In the genomic region with DNA sequence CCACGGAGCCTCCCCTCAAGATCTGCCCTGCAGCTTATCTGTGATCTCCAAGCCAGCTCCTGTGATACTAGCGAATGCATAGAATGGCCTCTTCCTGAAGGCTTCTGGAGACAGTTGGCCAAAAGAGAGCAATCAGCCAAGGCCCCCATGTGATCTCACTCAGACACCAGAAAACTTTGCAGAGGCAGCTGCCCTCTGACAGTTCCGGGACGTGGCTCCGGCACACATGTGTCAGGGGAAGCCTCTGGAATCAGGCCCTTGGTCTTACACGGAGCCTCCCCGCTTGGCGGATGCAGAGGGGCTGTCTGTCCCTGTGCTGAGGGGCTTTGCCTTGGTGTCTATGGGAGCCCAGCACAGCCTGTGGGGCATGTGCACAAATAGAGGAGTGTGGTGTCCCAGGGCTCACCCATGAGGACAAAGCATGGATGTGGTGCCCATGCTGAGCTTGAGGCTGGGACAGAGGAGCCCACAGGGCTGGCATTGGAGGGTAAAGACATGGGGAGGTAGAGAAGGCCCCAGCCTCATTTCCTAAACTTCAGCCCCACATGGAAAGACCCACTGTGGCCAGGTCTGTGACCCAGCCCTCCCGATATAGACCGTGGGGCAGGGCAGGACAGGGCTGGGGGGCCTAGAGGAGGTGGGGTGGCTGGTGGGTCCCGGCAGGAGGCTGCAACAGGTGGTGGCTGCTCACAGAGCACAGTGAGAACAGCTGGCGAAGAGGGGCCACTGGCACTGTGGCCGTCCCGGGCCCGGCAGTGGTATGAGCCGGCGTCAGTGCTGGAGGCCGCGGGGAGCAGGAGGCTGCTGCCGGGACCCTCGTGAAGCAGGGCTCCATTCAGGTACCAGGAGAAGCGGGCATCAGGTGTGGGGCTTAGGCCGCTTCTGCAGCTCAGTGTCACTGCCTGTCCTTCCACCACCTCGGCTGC, we compare ENCODE assay signal across 21 cellular contexts. TPM values are rescaled to one million over a fixed set of nuclear protein-coding genes. Genes with fewer than 3 reads are reported as not detected.
"Had no signal": no experiment of that assay in that cellular context is flagged by ENCODE, and none has a peak within 500 bp of the region (broad histone marks: within the 10 kb centered on the region; RNA-seq: fewer than 3 reads in every experiment).

No MANE protein-coding gene starts in this region.

- H3K4me1 ChIP-seq: breast epithelium, gastrocnemius medialis, heart left ventricle, pancreas, thyroid gland had no signal

- H3K36me3 ChIP-seq: breast epithelium, gastrocnemius medialis, pancreas, thyroid gland had no signal

- DNase-seq: activated CD4-positive, alpha-beta T cell treated with anti-CD3 and anti-CD28 coated beads, Interleukin-2, amount 10 ng/mL, durations not matched to agents 7 days and 5 days; activated gamma-delta T cell; cerebellar nuclear complex; cortex of kidney; gastrocnemius medialis; kidney glomerular epithelial cell; left ventricle myocardium superior; mucosa of descending colon; naive thymus-derived CD4-positive, alpha-beta T cell; pancreas; stimulated activated naive B cell treated with anti-CD40 and anti-IgM and Interleukin-4, amounts not matched to agents 10 μg/mL and 1 μg/mL and 100 μg/mL, for 72 hours; thyroid gland had no signal

- H3K27ac ChIP-seq: breast epithelium, gastrocnemius medialis, heart left ventricle, pancreas, thyroid gland had no signal

- ATAC-seq: gastrocnemius medialis; heart left ventricle; left ventricle myocardium superior; mucosa of descending colon; naive thymus-derived CD4-positive, alpha-beta T cell; pancreas; sciatic nerve had no signal

- H3K4me3 ChIP-seq: breast epithelium, gastrocnemius medialis, heart left ventricle, mucosa of descending colon, pancreas, thyroid gland had no signal

- H3K27me3 ChIP-seq: breast epithelium, gastrocnemius medialis, heart left ventricle, pancreas, thyroid gland had no signal

- H3K9me3 ChIP-seq: pancreas, thyroid gland had no signal

RNA-seq across cellular contexts. Expression of a gene that starts 13.6 kb away (rescaled TPM):
- total RNA-seq: activated CD4-positive, alpha-beta T cell treated with anti-CD3 and anti-CD28 coated beads, Interleukin-2, amount 10 ng/mL, durations not matched to agents 7 days and 5 days; astrocyte; T-helper 1 cell treated with Interleukin-12 subunit alpha and Interleukin-12 subunit beta and Interleukin-4 antibody, amounts not matched to agents 30 ng/mL and 1 ng/mL, for 36 hours had no signal
- polyA plus RNA-seq: naive thymus-derived CD4-positive, alpha-beta T cell had no signal

RNA-seq across cellular contexts. Expression of a gene that starts 17.0 kb away (rescaled TPM):
- total RNA-seq: activated CD4-positive, alpha-beta T cell treated with anti-CD3 and anti-CD28 coated beads, Interleukin-2, amount 10 ng/mL, durations not matched to agents 7 days and 5 days; T-helper 1 cell treated with Interleukin-12 subunit alpha and Interleukin-12 subunit beta and Interleukin-4 antibody, amounts not matched to agents 30 ng/mL and 1 ng/mL, for 36 hours had no signal
- polyA plus RNA-seq: naive thymus-derived CD4-positive, alpha-beta T cell had no signal

RNA-seq across cellular contexts. Expression of a gene that starts 33.7 kb away (rescaled TPM):
- total RNA-seq: activated CD4-positive, alpha-beta T cell treated with anti-CD3 and anti-CD28 coated beads, Interleukin-2, amount 10 ng/mL, durations not matched to agents 7 days and 5 days; astrocyte; naive thymus-derived CD4-positive, alpha-beta T cell; T-helper 1 cell treated with Interleukin-12 subunit alpha and Interleukin-12 subunit beta and Interleukin-4 antibody, amounts not matched to agents 30 ng/mL and 1 ng/mL, for 36 hours had no signal

RNA-seq across cellular contexts. Expression of a gene that starts 35.6 kb away (rescaled TPM):
- total RNA-seq: activated CD4-positive, alpha-beta T cell treated with anti-CD3 and anti-CD28 coated beads, Interleukin-2, amount 10 ng/mL, durations not matched to agents 7 days and 5 days; astrocyte; breast epithelium; gastrocnemius medialis; heart left ventricle; left ventricle myocardium superior; mucosa of descending colon; naive thymus-derived CD4-positive, alpha-beta T cell; pancreas; sciatic nerve; subcutaneous adipose tissue; T-helper 1 cell treated with Interleukin-12 subunit alpha and Interleukin-12 subunit beta and Interleukin-4 antibody, amounts not matched to agents 30 ng/mL and 1 ng/mL, for 36 hours; urinary bladder had no signal
- polyA plus RNA-seq: adipose tissue; esophagus; heart left ventricle; naive thymus-derived CD4-positive, alpha-beta T cell; pancreas; urinary bladder had no signal
